Comparison of ENCODE assay signal across 7 cellular contexts in the genomic region with DNA sequence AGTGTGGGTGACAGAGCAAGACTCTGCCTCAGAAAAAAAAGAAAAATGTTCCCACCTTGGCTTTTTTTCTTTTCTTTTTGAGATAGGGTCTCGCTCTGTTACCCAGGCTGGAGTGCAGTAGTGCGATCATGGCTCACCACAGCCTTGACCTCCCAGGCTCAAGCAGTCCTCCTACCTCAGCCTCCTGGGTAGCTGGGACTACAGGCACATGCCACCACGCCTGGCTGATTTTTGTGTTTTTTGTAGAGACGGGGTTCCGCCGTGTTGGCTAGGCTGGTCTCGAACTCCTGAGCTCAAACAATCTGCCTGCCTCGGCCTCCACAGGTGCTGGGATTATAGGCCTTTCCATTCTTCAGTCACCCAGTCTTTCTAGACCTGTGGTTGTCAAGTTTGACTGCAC. TPM values are rescaled to one million over a fixed set of nuclear protein-coding genes. Genes with fewer than 3 reads are reported as not detected.
DNase-seq lines count a peak whose midpoint lies in the region; TF ChIP-seq lines count a peak whose summit lies in the region.
"Not testable (repeated sequence)": the region's sequence is repeated elsewhere in the genome, so short reads cannot be mapped to it uniquely, and the experiment has no call there.

No MANE protein-coding gene starts in this region.

- intact Hi-C loops in spleen (cut with DNase I; ENCODE audit: low total_unique reads), result not testable (repeated sequence)

- H3K4me3 ChIP-seq in GM23248, result peak overlapping the region; percentile 99; the same call in 1 of the 2 replicates
- H3K4me3 ChIP-seq in epithelial cell of proximal tubule (ENCODE audit: low read depth, low read length), result peak overlapping the region; percentile 2
- H3K4me3 ChIP-seq in spleen, result peak overlapping the region in 1 of 8 donors; percentile 94

- in situ Hi-C loops in GM23248 (cut with MboI), result not testable (repeated sequence)

- H3F3A ChIP-seq in GM23248 (ENCODE audit: insufficient read depth), result peaks cover 79% of the 10 kb centered on the region

- TF ChIP-seq CTCF in RWPE1 (conservative IDR thresholded peaks at IDR 0.05; ENCODE audit: low read depth); epithelial cell of proximal tubule (conservative IDR thresholded peaks at IDR 0.05; ENCODE audit: low read depth, low read length); nephron (IDR thresholded peaks at IDR 0.05; ENCODE audit: unreplicated experiment in 3 of 3); spleen (IDR thresholded peaks at IDR 0.05 in 8 of 11, conservative IDR thresholded peaks at IDR 0.05 in 3 of 11): not testable (repeated sequence)

- H3K4me1 ChIP-seq in GM23248 (ENCODE audit: insufficient read depth) (peaks cover 47% of the 10 kb centered on the region), spleen (peaks cover 40 to 100% (median 98%) of the 10 kb centered on the region in 6 donors)

- POLR2A ChIA-PET in RWPE1 (lab: Yijun Ruan, JAX; ENCODE audit: low non-redundant PET), result not testable (repeated sequence)

- not testable (repeated sequence) for H3K27me3 ChIP-seq in GM23248 (replicated peaks; ENCODE audit: insufficient read depth); spleen (replicated peaks in 1 of 7)

- not testable (repeated sequence) for H3K9ac ChIP-seq in GM23248

- TF ChIP-seq POLR2A in spleen (IDR thresholded peaks at IDR 0.05), result not testable (repeated sequence)

- CTCF ChIA-PET in RWPE1 (lab: Yijun Ruan, JAX), result interaction anchor here (1.1 kb wide), 1 partner anchor 144 kb away, joined by 3 read pairs; no protein-coding TSS in a partner anchor

- WGBS in GM23248 (ENCODE audit: low coverage in 1 of 2, low lambda C conversion rate in 2 of 2, missing lambda C conversion rate in 2 of 2), 2 experiments, result 98 to 99% methylated on average over 8 of the region's 8 CpGs
- 85 to 89% (median 87%) methylated on average over 8 of the region's 8 CpGs for WGBS in spleen, 5 donors

- peaks cover 42% of the 10 kb centered on the region for H3K4me1 Mint-ChIP-seq in activated naive CD8-positive, alpha-beta T cell (ENCODE audit: low read depth)
- peaks cover 19% of the 10 kb centered on the region for H3K4me1 Mint-ChIP-seq in nephron

- not testable (repeated sequence) for H3K36me3 Mint-ChIP-seq in activated naive CD8-positive, alpha-beta T cell; nephron (ENCODE audit: low read depth)

- not testable (repeated sequence) for H3K27ac ChIP-seq in GM23248
- peak overlapping the region; percentile 21 for H3K27ac ChIP-seq in RWPE1
- H3K27ac ChIP-seq in spleen, result peak overlapping the region in 6 of 8 donors; percentile 97 to 98 (median 98)

- not testable (repeated sequence) for H2AFZ ChIP-seq in GM23248

- not testable (repeated sequence) for H3K4me3 Mint-ChIP-seq in activated naive CD8-positive, alpha-beta T cell; nephron

- not testable (repeated sequence) for H3K27me3 Mint-ChIP-seq in activated naive CD8-positive, alpha-beta T cell; nephron (ENCODE audit: low read depth)

- peak overlapping the region; percentile 34 for H3K27ac Mint-ChIP-seq in activated naive CD8-positive, alpha-beta T cell
- H3K27ac Mint-ChIP-seq in nephron, result peak overlapping the region in 2 of 3 experiments; percentile 56 to 69

- DNase-seq in GM23248; RWPE1 (ENCODE audit: low spot score); epithelial cell of proximal tubule (ENCODE audit: low read depth); spleen: not testable (repeated sequence)
- peak; percentile 56 for DNase-seq in kidney tubule cell (ENCODE audit: low spot score)

- peaks cover 100% of the 10 kb centered on the region for H3K79me2 ChIP-seq in GM23248 (ENCODE audit: insufficient read depth)

- H3K9me2 ChIP-seq in GM23248 (ENCODE audit: insufficient read depth), result not testable (repeated sequence)

- not testable (repeated sequence) for H3K9me3 ChIP-seq in GM23248 (ENCODE audit: low read depth); spleen

- H3K9me3 Mint-ChIP-seq in activated naive CD8-positive, alpha-beta T cell (ENCODE audit: low read depth); nephron: not testable (repeated sequence)

- not testable (repeated sequence) for H3K36me3 ChIP-seq in GM23248 (ENCODE audit: low read depth)
- peaks cover 0 to 16% (median 0%) of the 10 kb centered on the region in 6 donors for H3K36me3 ChIP-seq in spleen

- peak overlapping the region; percentile 19 for H3K4me2 ChIP-seq in GM23248 (ENCODE audit: unreplicated experiment)

- peaks cover 38% of the 10 kb centered on the region for H4K20me1 ChIP-seq in GM23248 (ENCODE audit: insufficient read depth)

RNA-seq across cellular contexts. Expression of gene UGCG, which starts 6.9 kb away (rescaled TPM):
- total RNA-seq in GM23248 (2014; rRNA removed; shearing (Covaris generic)), result 148 and 172 TPM in 2 replicates
- polyA plus RNA-seq in GM23248 (2016; fragmentation: Nextera tagmentation; extraction: Ambion mirVana), result 73.1 and 73.6 TPM in 2 replicates
- 231 and 288 TPM in 2 replicates for total RNA-seq in epithelial cell of proximal tubule
- total RNA-seq in spleen, result 100 to 1,000 TPM in 3 of 7 donors, 10 to 100 TPM in 4; 62.8 to 178 (median 100.0) TPM
- polyA plus RNA-seq in spleen, result 10 to 100 TPM; 18.1 to 23.8 (median 20.7) TPM
